ENCODE assay signal across 2 cellular contexts in the genomic region with DNA sequence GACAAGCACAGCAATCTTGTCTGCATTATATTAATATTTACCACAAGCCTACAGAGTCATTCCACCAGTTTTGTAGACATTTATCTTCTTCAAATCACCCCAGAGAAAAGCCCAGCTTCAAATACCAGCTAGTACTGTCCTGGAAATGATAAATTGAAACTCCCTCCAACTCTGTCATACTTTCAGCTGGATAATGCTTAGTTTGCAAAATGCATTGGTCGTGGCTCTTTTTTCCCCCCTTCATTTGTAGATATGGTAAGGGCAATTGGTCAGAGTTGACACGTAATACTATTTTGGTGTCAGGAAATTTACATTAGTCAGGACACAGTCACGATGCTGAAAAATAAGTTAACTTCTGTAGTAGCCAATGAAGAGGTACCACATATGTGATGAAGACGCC.
A peak's percentile ranks its signal among the peaks of the same experiment; 100 is the strongest.
TF ChIP-seq lines count a peak whose summit lies in the region.

No MANE protein-coding gene starts in this region.

TF ChIP-seq in A549, 52 proteins besides CTCF, POLR2A, EP300 and RAD21:
- TF ChIP-seq, protein P1, sequence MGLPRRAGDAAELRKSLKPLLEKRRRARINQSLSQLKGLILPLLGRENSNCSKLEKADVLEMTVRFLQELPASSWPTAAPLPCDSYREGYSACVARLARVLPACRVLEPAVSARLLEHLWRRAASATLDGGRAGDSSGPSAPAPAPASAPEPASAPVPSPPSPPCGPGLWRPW (IDR thresholded peaks at IDR 0.05): no peak
- peak; percentile 85 for TF ChIP-seq MAFK (IDR thresholded peaks at IDR 0.05; ENCODE audit: partially characterized antibody)
- TF ChIP-seq CHD4 (IDR thresholded peaks at IDR 0.05; ENCODE audit: borderline replicate concordance): no peak
- no peak for TF ChIP-seq ZNF302 (CRISPR knock-in tag; IDR thresholded peaks at IDR 0.05)
TF ChIP-seq in A549: peak in this region for 1.

TF ChIP-seq in K562, 482 proteins besides CTCF, POLR2A, EP300 and RAD21:
- TF ChIP-seq ELF4 (CRISPR knock-in tag; IDR thresholded peaks at IDR 0.05): no peak
- TF ChIP-seq MAFG (tag; conservative IDR thresholded peaks at IDR 0.05): peak; percentile 43; the same call in 1 of the 2 replicates
- TF ChIP-seq C11orf30 (IDR thresholded peaks at IDR 0.05; ENCODE audit: low read depth): peak; percentile 40; the same call in 1 of the 2 replicates
- peak; percentile 63; the same call in 1 of the 2 replicates for TF ChIP-seq ZNF316 (IDR thresholded peaks at IDR 0.05)
- TF ChIP-seq, protein P2, sequence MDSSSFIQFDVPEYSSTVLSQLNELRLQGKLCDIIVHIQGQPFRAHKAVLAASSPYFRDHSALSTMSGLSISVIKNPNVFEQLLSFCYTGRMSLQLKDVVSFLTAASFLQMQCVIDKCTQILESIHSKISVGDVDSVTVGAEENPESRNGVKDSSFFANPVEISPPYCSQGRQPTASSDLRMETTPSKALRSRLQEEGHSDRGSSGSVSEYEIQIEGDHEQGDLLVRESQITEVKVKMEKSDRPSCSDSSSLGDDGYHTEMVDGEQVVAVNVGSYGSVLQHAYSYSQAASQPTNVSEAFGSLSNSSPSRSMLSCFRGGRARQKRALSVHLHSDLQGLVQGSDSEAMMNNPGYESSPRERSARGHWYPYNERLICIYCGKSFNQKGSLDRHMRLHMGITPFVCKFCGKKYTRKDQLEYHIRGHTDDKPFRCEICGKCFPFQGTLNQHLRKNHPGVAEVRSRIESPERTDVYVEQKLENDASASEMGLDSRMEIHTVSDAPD (CRISPR knock-in tag; IDR thresholded peaks at IDR 0.05): no peak
- no peak for TF ChIP-seq ZFX (CRISPR knock-in tag; IDR thresholded peaks at IDR 0.05)
- TF ChIP-seq MAFK (IDR thresholded peaks at IDR 0.05; ENCODE audit: low read length): peak; percentile 56
- no peak for TF ChIP-seq PPARD (CRISPR knock-in tag; IDR thresholded peaks at IDR 0.05)
- no peak for TF ChIP-seq GTF2E2 (tag; IDR thresholded peaks at IDR 0.05)
- TF ChIP-seq MAFF (IDR thresholded peaks at IDR 0.05; ENCODE audit: low read length): peak; percentile 56
- TF ChIP-seq MEF2D (tag; conservative IDR thresholded peaks at IDR 0.05; ENCODE audit: low read depth): no peak
